12 cellular contexts compared by ENCODE assay signal in genomic region chr4:138650917-138651564, GRCh38.
DNase-seq lines count a peak whose midpoint lies in the region; ATAC-seq lines count a peak whose summit lies in the region.
"Had no signal": no experiment of that assay in that cellular context is flagged by ENCODE, and none has a peak within 500 bp of the region (broad histone marks: within the 10 kb centered on the region; RNA-seq: fewer than 3 reads in every experiment).

No MANE protein-coding gene starts in this region.

- H3K27me3 ChIP-seq in mesenchymal stem cell (ENCODE audit: control insufficient read depth in 1 of 2, insufficient read depth in 1 of 2, low read length in 2 of 2): no peaks in the 10 kb centered on the region

- no peak overlapping the region for H3K4me2 ChIP-seq in mesenchymal stem cell (ENCODE audit: low read length, poor library complexity, severe bottlenecking)

- H3K14ac ChIP-seq in mesenchymal stem cell (ENCODE audit: low read length in 2 of 2): no peak overlapping the region

- H3K9me3 Mint-ChIP-seq in activated naive CD4-positive, alpha-beta T cell treated with anti-CD3 and anti-CD28 coated beads, Interleukin-2, amount 50 U/mL, for 72 hours: peaks cover 0 to 8% of the 10 kb centered on the region in 2 donors
- H3K9me3 Mint-ChIP-seq: activated naive CD8-positive, alpha-beta T cell treated with anti-CD3 and anti-CD28 coated beads, Interleukin-2, amount 50 U/mL, for 24 hours; H9 had no signal

- ATAC-seq in GM18867 (IDR thresholded peaks at IDR 0.05; ENCODE audit: unreplicated experiment) (peak; percentile 81), HG03175 (IDR thresholded peaks at IDR 0.05; ENCODE audit: unreplicated experiment) (no peak)
- no peak for ATAC-seq in activated naive CD4-positive, alpha-beta T cell treated with anti-CD3 and anti-CD28 coated beads, Interleukin-2, amount 50 U/mL, for 72 hours
- ATAC-seq: activated naive CD8-positive, alpha-beta T cell treated with anti-CD3 and anti-CD28 coated beads, Interleukin-2, amount 50 U/mL, for 24 hours had no signal

- no peak overlapping the region for H2BK120ac ChIP-seq in mesenchymal stem cell (ENCODE audit: low read depth, low read length)

- H4K91ac ChIP-seq in mesenchymal stem cell (ENCODE audit: low read length): no peak overlapping the region

- H3K27ac Mint-ChIP-seq in activated naive CD4-positive, alpha-beta T cell treated with anti-CD3 and anti-CD28 coated beads, Interleukin-2, amount 50 U/mL, for 72 hours: no peak overlapping the region
- H3K27ac Mint-ChIP-seq: activated naive CD8-positive, alpha-beta T cell treated with anti-CD3 and anti-CD28 coated beads, Interleukin-2, amount 50 U/mL, for 24 hours had no signal

- H4K8ac ChIP-seq in mesenchymal stem cell (ENCODE audit: low read length): no peak overlapping the region

- H3K36me3 ChIP-seq in mesenchymal stem cell (ENCODE audit: control insufficient read depth in 1 of 2, insufficient read depth in 2 of 2, low read depth in 1 of 2, low read length in 2 of 2): no peaks in the 10 kb centered on the region
- H3K36me3 ChIP-seq: thoracic aorta had no signal

- H3K23ac ChIP-seq in mesenchymal stem cell (ENCODE audit: low read length in 2 of 2): no peak overlapping the region

- no peak overlapping the region for H2BK15ac ChIP-seq in mesenchymal stem cell (ENCODE audit: low read depth, poor library complexity, severe bottlenecking)

- peak overlapping the region; percentile 99 for H3K27ac ChIP-seq in mesenchymal stem cell (ENCODE audit: low read length, poor library complexity, severe bottlenecking)
- H3K27ac ChIP-seq: thoracic aorta had no signal

- no peak overlapping the region for H3K4me3 ChIP-seq in mesenchymal stem cell (ENCODE audit: insufficient read depth in 1 of 2, low read depth in 1 of 2, low read length in 2 of 2)
- H3K4me3 ChIP-seq: thoracic aorta had no signal

- peaks cover 4% of the 10 kb centered on the region for H3K4me1 ChIP-seq in mesenchymal stem cell (ENCODE audit: control insufficient read depth, insufficient read depth, low read depth, low read length)

- peak overlapping the region; percentile 10 for H3K9ac ChIP-seq in mesenchymal stem cell (ENCODE audit: low read length)

- DNase-seq in HS-27A (ENCODE audit: low read depth) (peak; percentile 97), amniotic epithelial cell (ENCODE audit: low read depth) (peak; percentile 41), mesenchymal stem cell (peak; percentile 80), DMS53 (lab: John Stamatoyannopoulos, UW) (no peak)
- DNase-seq in activated naive CD4-positive, alpha-beta T cell treated with anti-CD3 and anti-CD28 coated beads, Interleukin-2, amount 50 U/mL, for 72 hours (ENCODE audit: low spot score in 2 of 2): no peak
- no peak for DNase-seq in stimulated activated CD4-positive, alpha-beta T cell treated with anti-CD3 and anti-CD28 coated beads, Interleukin-4, amount 100 ng/mL, for 1 hour
- DNase-seq: activated naive CD8-positive, alpha-beta T cell treated with anti-CD3 and anti-CD28 coated beads, Interleukin-2, amount 50 U/mL, for 24 hours; H9; small intestine had no signal

- H3K18ac ChIP-seq in mesenchymal stem cell (ENCODE audit: low read depth in 1 of 2, low read length in 2 of 2): no peak overlapping the region

- H2AFZ ChIP-seq in mesenchymal stem cell (ENCODE audit: low read depth, low read length): no peak overlapping the region

- peak overlapping the region; percentile 93 for H2BK5ac ChIP-seq in mesenchymal stem cell (ENCODE audit: low read depth, low read length, poor library complexity, severe bottlenecking)

- H2AK5ac ChIP-seq in mesenchymal stem cell (ENCODE audit: low read length, severe bottlenecking): peak overlapping the region; percentile 100

- H3K36me3 Mint-ChIP-seq in activated naive CD4-positive, alpha-beta T cell treated with anti-CD3 and anti-CD28 coated beads, Interleukin-2, amount 50 U/mL, for 72 hours: no peaks in the 10 kb centered on the region

- peak overlapping the region in 1 of 2 experiments; percentile 24 for H2BK12ac ChIP-seq in mesenchymal stem cell (ENCODE audit: low read length in 2 of 2)

- no peaks in the 10 kb centered on the region for H3K79me1 ChIP-seq in mesenchymal stem cell (replicated peaks; ENCODE audit: low read length, poor library complexity, severe bottlenecking)

- H3K4ac ChIP-seq in mesenchymal stem cell (ENCODE audit: low read depth in 1 of 2, low read length in 2 of 2): no peak overlapping the region

- WGBS in mesenchymal stem cell: 0% methylated on average over 1 of the region's 2 CpGs

- no peaks in the 10 kb centered on the region for H3K9me3 ChIP-seq in mesenchymal stem cell (ENCODE audit: control insufficient read depth, low read length)
- H3K9me3 ChIP-seq: thoracic aorta had no signal

Comparison
In these comparisons a context has a peak if more than half of its experiments do, and no peak if none do; other contexts are left out.
1. DNase-seq: peak in HS-27A (single experiment), amniotic epithelial cell (single experiment) and mesenchymal stem cell (single experiment); none in activated naive CD4-positive, alpha-beta T cell treated with anti-CD3 and anti-CD28 coated beads, Interleukin-2, amount 50 U/mL, for 72 hours (0 of 2), DMS53 (single experiment) and stimulated activated CD4-positive, alpha-beta T cell treated with anti-CD3 and anti-CD28 coated beads, Interleukin-4, amount 100 ng/mL, for 1 hour (single experiment).